Comparison of ENCODE assay signal across 8 cellular contexts in the genomic region with DNA sequence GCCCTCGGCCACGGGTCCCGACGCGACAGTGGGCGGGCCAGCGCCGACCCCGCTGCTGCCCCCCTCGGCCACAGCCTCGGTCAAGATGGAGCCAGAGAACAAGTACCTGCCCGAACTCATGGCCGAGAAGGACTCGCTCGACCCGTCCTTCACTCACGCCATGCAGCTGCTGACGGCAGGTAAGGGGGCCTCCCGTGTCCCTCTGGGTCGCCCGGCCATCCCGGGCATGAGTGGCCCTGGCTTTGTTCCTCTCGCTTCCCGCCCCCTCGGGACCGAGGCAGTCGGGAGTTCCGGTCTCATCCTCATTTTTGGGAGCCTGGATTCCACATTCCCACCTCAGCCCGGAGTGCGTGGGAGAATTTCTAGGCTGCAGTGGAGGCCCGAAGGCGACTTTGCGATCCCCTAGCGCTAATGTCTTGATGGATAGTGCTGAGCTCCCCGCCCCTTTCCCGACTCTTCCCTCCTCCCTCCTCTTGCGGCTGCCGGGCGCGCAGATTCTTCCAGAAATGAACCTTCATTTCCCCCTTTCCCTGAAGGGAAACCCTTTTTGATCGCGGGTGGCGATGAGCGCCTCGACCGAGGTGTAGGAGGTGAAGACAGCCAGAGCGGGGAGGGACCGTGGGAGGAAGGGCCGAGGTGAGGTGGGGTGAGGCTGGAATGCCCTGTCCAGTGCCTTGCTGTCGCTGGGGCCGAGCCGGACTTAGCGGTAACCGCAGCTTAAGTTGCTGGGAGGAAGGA. TPM values are rescaled to one million over a fixed set of nuclear protein-coding genes. Genes with fewer than 3 reads are reported as not detected.
DNase-seq lines count a peak whose midpoint lies in the region; ATAC-seq and TF ChIP-seq lines count a peak whose summit lies in the region.

No MANE protein-coding gene starts in this region.

- intact Hi-C loops in right cardiac atrium (cut with DNase I): no loop called here
- intact Hi-C loops in prostate gland (cut with DNase I): loop anchor here (5.0 kb wide), 1 partner anchor 72 kb away; no protein-coding TSS in a partner anchor

- H3K36me3 ChIP-seq in BJ (ENCODE audit: control insufficient read depth, insufficient read depth, low read length): no peaks in the 10 kb centered on the region
- H3K36me3 ChIP-seq in SJSA1: peaks cover 49% of the 10 kb centered on the region
- H3K36me3 ChIP-seq in prostate gland: no peaks in the 10 kb centered on the region

- TF ChIP-seq POLR2A in prostate gland (IDR thresholded peaks at IDR 0.05): no peak

- CTCF ChIA-PET in BJ (lab: Yijun Ruan, JAX): interaction anchor here (1.0 to 2.2 kb wide), 3 partner anchors 33 to 386 kb away, joined by 3 to 8 read pairs (median 4); no protein-coding TSS in a partner anchor

- H3K4me1 ChIP-seq in SJSA1 (replicated peaks): peaks cover 19% of the 10 kb centered on the region
- peaks cover 6% of the 10 kb centered on the region for H3K4me1 ChIP-seq in right cardiac atrium (ENCODE audit: control insufficient read depth, insufficient read depth, low read length)
- H3K4me1 ChIP-seq in prostate gland (replicated peaks): peaks cover 5% of the 10 kb centered on the region

- no peak for DNase-seq in BJ (ENCODE audit: low read depth)
- DNase-seq in SJSA1 (ENCODE audit: low read depth in 1 of 2, low spot score in 2 of 2): peak; percentile 53 to 66
- peak in 44 of 56 donors; percentile 8 to 67 (median 43) for DNase-seq in amygdala (lab: John Stamatoyannopoulos, UW)
- DNase-seq in right cardiac atrium: peak; percentile 55 to 80 (median 76)
- DNase-seq in prostate gland (ENCODE audit: low spot score): peak; percentile 39

- TF ChIP-seq CTCF in BJ (IDR thresholded peaks at IDR 0.05; ENCODE audit: insufficient read depth, low read depth, low read length) (no peak), prostate gland (IDR thresholded peaks at IDR 0.05) (no peak)

- peaks cover 3% of the 10 kb centered on the region; the same call in 1 of the 2 replicates for H3K9me3 ChIP-seq in SJSA1 (replicated peaks)
- no peaks in the 10 kb centered on the region for H3K9me3 ChIP-seq in right cardiac atrium (ENCODE audit: control insufficient read depth, low read length)
- H3K9me3 ChIP-seq in prostate gland: no peaks in the 10 kb centered on the region

- peak overlapping the region; percentile 88 for H3K4me3 ChIP-seq in BJ (ENCODE audit: low read depth, low read length)
- peak overlapping the region; percentile 96 for H3K4me3 ChIP-seq in SJSA1
- peak overlapping the region; percentile 68 for H3K4me3 ChIP-seq in right cardiac atrium (ENCODE audit: low read length)
- peak overlapping the region; percentile 96 to 98 for H3K4me3 ChIP-seq in prostate gland

- POLR2A ChIA-PET in BJ (lab: Charles Lee): interaction anchor here (0.6 to 0.8 kb wide), 2 partner anchors 36 to 39 kb away, joined by 3 to 4 read pairs; no protein-coding TSS in a partner anchor

- under 1% methylated on average over 54 of the region's 54 CpGs for WGBS in right cardiac atrium
- under 1% methylated on average over 54 of the region's 54 CpGs for WGBS in prostate gland

- peak overlapping the region; percentile 95 for H3K27ac ChIP-seq in SJSA1
- H3K27ac ChIP-seq in right cardiac atrium (ENCODE audit: low read length): peak overlapping the region; percentile 88
- H3K27ac ChIP-seq in prostate gland: peak overlapping the region; percentile 97 to 98

- ATAC-seq in GM18907 (IDR thresholded peaks at IDR 0.05; ENCODE audit: unreplicated experiment) (peak; percentile 38), HG03342 (IDR thresholded peaks at IDR 0.05; ENCODE audit: unreplicated experiment) (peak; percentile 4), right cardiac atrium (peak; percentile 25 to 37), GM19023 (IDR thresholded peaks at IDR 0.05; ENCODE audit: unreplicated experiment) (no peak)

- H3K27me3 ChIP-seq in BJ (ENCODE audit: control insufficient read depth, insufficient read depth, low read length) (no peaks in the 10 kb centered on the region), SJSA1 (replicated peaks) (no peaks in the 10 kb centered on the region), right cardiac atrium (ENCODE audit: control insufficient read depth, insufficient read depth) (no peaks in the 10 kb centered on the region), prostate gland (replicated peaks; ENCODE audit: insufficient read depth) (no peaks in the 10 kb centered on the region)

RNA-seq across cellular contexts. Expression of gene KHDRBS1, which starts 0.7 kb away (rescaled TPM):
- polyA plus RNA-seq in BJ (2011; rRNA removed) (24.1 and 27.5 TPM in 2 replicates), right cardiac atrium (48.6 TPM)
- polyA minus RNA-seq in BJ (2011; rRNA and poly(A)+ RNA removed): 23.0 and 36.3 TPM in 2 replicates
- 61.1 and 74.6 TPM in 2 replicates for total RNA-seq in SJSA1 (2014; rRNA removed; shearing (Covaris generic))
- total RNA-seq in right cardiac atrium (10 to 100 TPM; 65.4 to 70.0 (median 69.0) TPM), prostate gland (10 to 100 TPM; 77.3 to 77.6 TPM)

RNA-seq across cellular contexts. Expression of gene TMEM39B, which starts 58.4 kb away (rescaled TPM):
- polyA plus RNA-seq in BJ (2011; rRNA removed) (19.3 and 31.1 TPM in 2 replicates), right cardiac atrium (6.2 TPM)
- polyA minus RNA-seq in BJ (2011; rRNA and poly(A)+ RNA removed): 20.7 and 39.8 TPM in 2 replicates
- 2.9 and 5.8 TPM in 2 replicates for total RNA-seq in SJSA1 (2014; rRNA removed; shearing (Covaris generic))
- total RNA-seq in right cardiac atrium (10 to 100 TPM in 1 of 4 donors, 1 to 10 TPM in 3; 8.0 to 11.1 (median 8.6) TPM), prostate gland (10 to 100 TPM in 1 of 2 donors, 1 to 10 TPM in 1; 8.2 to 15.4 TPM)
